Comparison of ENCODE assay signal across 29 cellular contexts in the genomic region with DNA sequence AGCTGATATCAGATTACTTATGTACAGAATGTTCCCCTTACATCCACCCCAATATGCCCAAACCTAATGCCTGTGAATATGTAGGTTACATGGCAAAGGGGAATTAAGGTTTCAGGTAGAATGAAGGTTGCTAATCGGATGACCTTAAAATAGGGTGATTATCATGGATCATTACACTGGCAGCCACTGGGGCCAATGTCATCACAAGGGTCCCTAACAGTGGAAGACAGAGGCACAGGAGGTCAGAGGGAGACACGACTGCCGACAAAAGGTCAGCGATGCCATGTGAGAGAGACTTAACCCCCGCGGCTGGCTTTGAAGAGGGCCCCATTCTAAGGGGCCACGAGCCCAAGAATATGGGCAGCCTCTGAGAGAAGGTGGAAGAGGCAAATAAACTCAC.
"Had no signal": no experiment of that assay in that cellular context is flagged by ENCODE, and none has a peak within 500 bp of the region (broad histone marks: within the 10 kb centered on the region; RNA-seq: fewer than 3 reads in every experiment).

No MANE protein-coding gene starts in this region.

- H3K9me3 ChIP-seq: adrenal gland, breast epithelium, esophagus muscularis mucosa, gastroesophageal sphincter had no signal

- DNase-seq: activated CD4-positive, alpha-beta memory T cell treated with anti-CD3 and anti-CD28 coated beads for 36 hours; activated CD4-positive, alpha-beta T cell treated with anti-CD3 and anti-CD28 coated beads for 36 hours; activated CD4-positive, alpha-beta T cell treated with anti-CD3 and anti-CD28 coated beads, Interleukin-2, amount 10 ng/mL, durations not matched to agents 24 days and 14 days; activated CD4-positive, CD25-positive, alpha-beta regulatory T cell; activated CD4-positive, CD25-positive, alpha-beta regulatory T cell treated with anti-CD3 and anti-CD28 coated beads, Interleukin-2, amount 50 U/mL, for 72 hours; activated CD8-positive, alpha-beta memory T cell treated with anti-CD3 and anti-CD28 coated beads, Interleukin-2, amount 10 ng/mL, durations not matched to agents 7 days and 5 days; activated CD8-positive, alpha-beta memory T cell treated with anti-CD3 and anti-CD28 coated beads, Interleukin-2, amount 50 U/mL, for 4 hours; activated CD8-positive, alpha-beta T cell treated with anti-CD3 and anti-CD28 coated beads, Interleukin-2, amount 10 ng/mL, durations not matched to agents 7 days and 5 days; activated effector memory CD4-positive, alpha-beta T cell treated with anti-CD3 and anti-CD28 coated beads, Interleukin-2, amount 50 U/mL, for 16 hours; activated naive CD4-positive, alpha-beta T cell treated with anti-CD3 and anti-CD28 coated beads for 36 hours; activated naive CD8-positive, alpha-beta T cell treated with anti-CD3 and anti-CD28 coated beads for 36 hours; activated naive CD8-positive, alpha-beta T cell treated with anti-CD3 and anti-CD28 coated beads, Interleukin-2, amount 50 U/mL, for 24 hours; activated T-cell treated with anti-CD3 and anti-CD28 coated beads, Interleukin-2, amount 50 U/mL, for 1 hour; activated T-cell treated with anti-CD3 and anti-CD28 coated beads, Interleukin-2, amount 50 U/mL, for 48 hours; adrenal gland; amygdala; effector memory CD4-positive, alpha-beta T cell; endodermal cell; erythroblast; foreskin melanocyte; T-helper 1 cell; T-helper 17 cell; T1000 had no signal

- H3K4me1 ChIP-seq: adrenal gland, breast epithelium, gastroesophageal sphincter had no signal

- ATAC-seq: activated CD4-positive, alpha-beta T cell treated with anti-CD3 and anti-CD28 coated beads for 36 hours; activated CD8-positive, alpha-beta memory T cell treated with anti-CD3 and anti-CD28 coated beads, Interleukin-2, amount 10 ng/mL, durations not matched to agents 7 days and 5 days; activated CD8-positive, alpha-beta T cell treated with anti-CD3 and anti-CD28 coated beads, Interleukin-2, amount 10 ng/mL, durations not matched to agents 7 days and 5 days; activated naive CD8-positive, alpha-beta T cell treated with anti-CD3 and anti-CD28 coated beads, Interleukin-2, amount 50 U/mL, for 24 hours; gastroesophageal sphincter; T-helper 17 cell had no signal

- H3K4me3 ChIP-seq: adrenal gland, breast epithelium, cardiac muscle cell, coronary artery, dorsolateral prefrontal cortex, esophagus muscularis mucosa, gastroesophageal sphincter had no signal

- H3K27ac ChIP-seq: adrenal gland, breast epithelium, cardiac muscle cell, coronary artery, dorsolateral prefrontal cortex, esophagus muscularis mucosa, gastroesophageal sphincter had no signal

- H3K27me3 ChIP-seq: breast epithelium, cardiac muscle cell had no signal

- H3K36me3 ChIP-seq: adrenal gland, breast epithelium, cardiac muscle cell, esophagus muscularis mucosa, gastroesophageal sphincter had no signal
